Comparison of ENCODE assay signal across 9 cellular contexts in the genomic region with DNA sequence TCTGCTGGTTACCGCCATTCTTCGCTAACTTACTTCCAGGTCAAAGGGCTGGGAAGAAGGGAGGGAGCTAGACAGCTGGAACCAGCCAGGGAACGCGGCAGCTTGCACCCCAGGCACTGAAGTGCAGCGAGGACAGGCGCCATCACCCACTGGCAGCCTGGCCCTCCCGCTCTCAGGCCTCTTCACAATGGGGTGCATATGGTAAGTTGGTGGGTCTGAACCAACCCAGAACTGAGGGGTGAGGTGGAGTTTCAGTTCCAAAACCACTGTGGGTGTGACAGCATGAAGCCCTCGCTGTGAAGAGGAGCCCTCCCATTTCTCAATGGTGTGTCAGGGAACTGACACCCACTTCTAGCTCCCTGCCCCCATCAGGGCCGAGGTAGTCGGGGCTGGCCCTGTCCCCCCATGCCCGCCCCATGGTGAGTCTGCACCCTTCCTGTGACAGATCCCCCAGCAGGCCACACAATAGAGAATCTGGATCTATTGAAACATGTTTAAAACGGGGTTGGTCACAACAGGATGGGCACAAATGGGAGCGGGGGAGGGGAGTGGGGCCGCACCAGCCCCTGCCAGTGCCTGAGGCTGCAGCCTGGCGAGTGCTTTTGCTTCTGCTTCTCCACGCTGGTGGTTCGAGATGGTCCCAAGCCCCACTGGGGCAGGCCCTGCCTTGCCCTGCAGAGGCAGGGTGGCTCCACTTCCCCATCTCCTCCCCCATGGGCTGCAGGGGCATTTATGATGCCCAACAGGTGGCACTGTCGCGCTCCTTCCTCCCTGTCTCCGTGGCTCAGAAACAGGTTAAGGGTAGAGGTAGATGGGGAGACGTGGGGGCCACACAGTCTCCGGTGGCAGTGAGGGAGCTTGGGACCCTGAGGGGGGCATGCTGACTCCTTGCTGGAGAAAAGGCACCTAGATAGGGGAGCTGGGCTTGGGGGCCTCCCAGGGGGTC. TPM values are rescaled to one million over a fixed set of nuclear protein-coding genes. Genes with fewer than 3 reads are reported as not detected.
DNase-seq lines count a peak whose midpoint lies in the region; ATAC-seq lines count a peak whose summit lies in the region.
"Had no signal": no experiment of that assay in that cellular context is flagged by ENCODE, and none has a peak within 500 bp of the region (broad histone marks: within the 10 kb centered on the region; RNA-seq: fewer than 3 reads in every experiment).

No MANE protein-coding gene starts in this region.

- intact Hi-C loops in left cardiac atrium (cut with DNase I) = no loop called here

- H3K27me3 ChIP-seq in SJSA1 (replicated peaks) = no peaks in the 10 kb centered on the region

- H3K27ac ChIP-seq in SJSA1 = no peak overlapping the region

- DNase-seq in A172 (ENCODE audit: low spot score) (peak; percentile 48), SJSA1 (ENCODE audit: low read depth in 1 of 2, low spot score in 2 of 2) (peak; percentile 34 to 72), activated gamma-delta T cell (lab: John Stamatoyannopoulos, UW) (peak; percentile 33), left cardiac atrium (peak; percentile 60)
- DNase-seq in stimulated activated CD4-positive, alpha-beta T cell treated with anti-CD3 and anti-CD28 coated beads, Interleukin-12 subunit alpha, Interleukin-12 subunit beta, amount 100 ng/mL, for 24 hours (ENCODE audit: low read depth in 2 of 2) = peak; percentile 56 to 61

- peaks cover 77% of the 10 kb centered on the region for H3K36me3 ChIP-seq in SJSA1

- peak; percentile 34 for ATAC-seq in GM18498 (IDR thresholded peaks at IDR 0.05; ENCODE audit: unreplicated experiment)
- ATAC-seq in HG03457 (IDR thresholded peaks at IDR 0.05; ENCODE audit: unreplicated experiment) = peak; percentile 27
- peak; percentile 2 to 5 for ATAC-seq in left cardiac atrium
- no peak for ATAC-seq in GM19328 (IDR thresholded peaks at IDR 0.05; ENCODE audit: unreplicated experiment)

- H3K4me1 ChIP-seq in SJSA1 (replicated peaks) = peaks cover 29% of the 10 kb centered on the region
- H3K4me1 ChIP-seq: HAP-1 had no signal

- peaks cover 10% of the 10 kb centered on the region for H3K9me3 ChIP-seq in SJSA1 (replicated peaks)
- H3K9me3 ChIP-seq: HAP-1 had no signal

- H3K4me3 ChIP-seq in SJSA1 = no peak overlapping the region

RNA-seq across cellular contexts. Expression of a gene that starts 2.3 kb away (rescaled TPM):
- total RNA-seq in A172 (2014; rRNA removed; shearing (Covaris generic)) = 43.2 and 75.7 TPM in 2 replicates
- 26.5 and 35.2 TPM in 2 replicates for total RNA-seq in SJSA1 (2014; rRNA removed; shearing (Covaris generic))
- 1 to 10 TPM; 6.6 to 9.6 TPM for total RNA-seq in left cardiac atrium

RNA-seq across cellular contexts. Expression of a gene that starts 44.0 kb away (rescaled TPM):
- total RNA-seq in A172 (2014; rRNA removed; shearing (Covaris generic)) = 25.2 and 28.8 TPM in 2 replicates
- 14.7 and 17.3 TPM in 2 replicates for total RNA-seq in SJSA1 (2014; rRNA removed; shearing (Covaris generic))
- 10 to 100 TPM; 21.2 to 23.7 TPM for total RNA-seq in left cardiac atrium
